Comparison of ENCODE assay signal across 11 cellular contexts in genomic region chr2:218294430-218294999, GRCh38. TPM values are rescaled to one million over a fixed set of nuclear protein-coding genes. Genes with fewer than 3 reads are reported as not detected.
A peak's percentile ranks its signal among the peaks of the same experiment; 100 is the strongest.
DNase-seq lines count a peak whose midpoint lies in the region; ATAC-seq, FAIRE-seq and TF ChIP-seq lines count a peak whose summit lies in the region.
"Had no signal": no experiment of that assay in that cellular context is flagged by ENCODE, and none has a peak within 500 bp of the region (broad histone marks: within the 10 kb centered on the region; RNA-seq: fewer than 3 reads in every experiment).

No MANE protein-coding gene starts in this region.

- H3K4me3 Mint-ChIP-seq in GM23338 (no peak overlapping the region), neural crest cell (peak overlapping the region; percentile 12)
- H3K4me3 Mint-ChIP-seq in activated T-cell treated with anti-CD3 and anti-CD28 coated beads, Interleukin-2, amount 50 U/mL, for 4 hours: no peak overlapping the region
- H3K4me3 Mint-ChIP-seq: activated CD8-positive, alpha-beta T cell treated with anti-CD3 and anti-CD28 coated beads, Interleukin-2, amount 10 ng/mL, durations not matched to agents 7 days and 5 days; CD8-positive, alpha-beta T cell had no signal

- no peaks in the 10 kb centered on the region for H3F3A ChIP-seq in GM23338 (replicated peaks; ENCODE audit: low read depth)

- H3K4me2 ChIP-seq in GM23338: no peak overlapping the region

- H3K27ac Mint-ChIP-seq in GM23338 (no peak overlapping the region), neural crest cell (ENCODE audit: unreplicated experiment) (no peak overlapping the region)
- H3K27ac Mint-ChIP-seq: CD8-positive, alpha-beta T cell had no signal

- H3K9me2 ChIP-seq in GM23338 (ENCODE audit: insufficient read depth): no peaks in the 10 kb centered on the region

- peaks cover 22% of the 10 kb centered on the region for H3K4me1 ChIP-seq in GM23338 (ENCODE audit: insufficient read depth)

- H3K4me1 Mint-ChIP-seq in GM23338: peaks cover 41% of the 10 kb centered on the region
- peaks cover 23% of the 10 kb centered on the region for H3K4me1 Mint-ChIP-seq in neural crest cell
- H3K4me1 Mint-ChIP-seq in activated T-cell treated with anti-CD3 and anti-CD28 coated beads, Interleukin-2, amount 50 U/mL, for 4 hours (ENCODE audit: low read depth): peaks cover 30% of the 10 kb centered on the region

- TF ChIP-seq CTCF in GM23338 (conservative IDR thresholded peaks at IDR 0.05; ENCODE audit: low read depth in 2 of 2): no peak
- no peak for TF ChIP-seq CTCF in bronchial epithelial cell (IDR thresholded peaks at IDR 0.05; ENCODE audit: insufficient read depth, low read length, severe bottlenecking)
- no peak for TF ChIP-seq CTCF in neural crest cell (conservative IDR thresholded peaks at IDR 0.05)

- H3K36me3 Mint-ChIP-seq in GM23338 (ENCODE audit: low read depth) (no peaks in the 10 kb centered on the region), neural crest cell (ENCODE audit: low read depth) (no peaks in the 10 kb centered on the region)
- no peaks in the 10 kb centered on the region for H3K36me3 Mint-ChIP-seq in activated T-cell treated with anti-CD3 and anti-CD28 coated beads, Interleukin-2, amount 50 U/mL, for 4 hours (ENCODE audit: insufficient read depth)

- no peak for ATAC-seq in GM23338
- no peak for ATAC-seq in HG03025 (IDR thresholded peaks at IDR 0.05; ENCODE audit: low FRiP score, unreplicated experiment)
- ATAC-seq in activated T-cell treated with anti-CD3 and anti-CD28 coated beads, Interleukin-2, amount 50 U/mL, for 4 hours: no peak
- ATAC-seq: activated CD8-positive, alpha-beta T cell treated with anti-CD3 and anti-CD28 coated beads, Interleukin-2, amount 10 ng/mL, durations not matched to agents 7 days and 5 days; CD8-positive, alpha-beta T cell had no signal

- H3K9me3 Mint-ChIP-seq in GM23338: no peaks in the 10 kb centered on the region
- no peaks in the 10 kb centered on the region for H3K9me3 Mint-ChIP-seq in neural crest cell
- H3K9me3 Mint-ChIP-seq in activated T-cell treated with anti-CD3 and anti-CD28 coated beads, Interleukin-2, amount 50 U/mL, for 4 hours: no peaks in the 10 kb centered on the region
- H3K9me3 Mint-ChIP-seq: CD8-positive, alpha-beta T cell had no signal

- H3K79me2 ChIP-seq in GM23338 (replicated peaks; ENCODE audit: insufficient read depth): no peaks in the 10 kb centered on the region

- H3K27me3 Mint-ChIP-seq in GM23338 (ENCODE audit: insufficient read depth, low read depth, poor library complexity) (peaks cover 16% of the 10 kb centered on the region), neural crest cell (ENCODE audit: low read depth) (no peaks in the 10 kb centered on the region)
- H3K27me3 Mint-ChIP-seq in activated T-cell treated with anti-CD3 and anti-CD28 coated beads, Interleukin-2, amount 50 U/mL, for 4 hours (ENCODE audit: low read depth): no peaks in the 10 kb centered on the region

- H2AFZ ChIP-seq in GM23338: peak overlapping the region; percentile 11; the same call in 1 of the 2 replicates

- H3K27ac ChIP-seq in GM23338 (ENCODE audit: low read depth): no peak overlapping the region

- DNase-seq in GM23338 (ENCODE audit: low spot score) (no peak), bronchial epithelial cell (ENCODE audit: low read depth) (peak; percentile 79), neural crest cell (ENCODE audit: low read depth, low spot score) (no peak), erythroblast (lab: John Stamatoyannopoulos, UW) (no peak)
- DNase-seq in activated T-cell treated with anti-CD3 and anti-CD28 coated beads, Interleukin-2, amount 50 U/mL, for 4 hours: no peak
- DNase-seq: activated CD8-positive, alpha-beta T cell treated with anti-CD3 and anti-CD28 coated beads, Interleukin-2, amount 10 ng/mL, durations not matched to agents 7 days and 5 days; CD8-positive, alpha-beta T cell; stimulated activated CD4-positive, alpha-beta T cell treated with anti-CD3 and anti-CD28 coated beads, Interleukin-2, amount 100 ng/mL, for 24 hours had no signal

- H3K4me3 ChIP-seq in GM23338: no peak overlapping the region
- H3K4me3 ChIP-seq in bronchial epithelial cell (ENCODE audit: low read depth, low read length): no peak overlapping the region
- H3K4me3 ChIP-seq: tibial nerve had no signal

- H3K36me3 ChIP-seq in GM23338 (ENCODE audit: insufficient read depth) (no peaks in the 10 kb centered on the region), bronchial epithelial cell (ENCODE audit: control insufficient read depth, insufficient read depth, low read length) (no peaks in the 10 kb centered on the region)
- H3K36me3 ChIP-seq: tibial nerve had no signal

- TF ChIP-seq POLR2A in erythroblast (IDR thresholded peaks at IDR 0.05; ENCODE audit: low read length): no peak

- FAIRE-seq in bronchial epithelial cell (lab: Jason Lieb, UNC): no peak
- FAIRE-seq: astrocyte had no signal

- H3K27me3 ChIP-seq in GM23338 (ENCODE audit: insufficient read depth) (peaks cover 5% of the 10 kb centered on the region; the same call in 1 of the 2 replicates), bronchial epithelial cell (ENCODE audit: control insufficient read depth, insufficient read depth, low read length) (no peaks in the 10 kb centered on the region)
- H3K27me3 ChIP-seq: tibial nerve had no signal

- no peaks in the 10 kb centered on the region for H4K20me1 ChIP-seq in GM23338 (replicated peaks; ENCODE audit: insufficient read depth)

TF ChIP-seq in GM23338, 12 proteins besides CTCF, POLR2A, EP300 and RAD21 (continues in another document):
- TF ChIP-seq ZNF331 (CRISPR knock-in tag; IDR thresholded peaks at IDR 0.05; ENCODE audit: low read depth) (no peak), ZNF114 (CRISPR knock-in tag; IDR thresholded peaks at IDR 0.05) (no peak), JUNB (IDR thresholded peaks at IDR 0.05; ENCODE audit: unreplicated experiment) (no peak), EZH2 (IDR thresholded peaks at IDR 0.05; ENCODE audit: low read depth, unreplicated experiment) (no peak), POLR2AphosphoS5 (IDR thresholded peaks at IDR 0.05; ENCODE audit: low read depth) (no peak), ETS1 (IDR thresholded peaks at IDR 0.05) (no peak), NANOG (IDR thresholded peaks at IDR 0.05; ENCODE audit: borderline replicate concordance) (no peak)

RNA-seq across cellular contexts. Expression of gene TMBIM1, which starts 2.2 kb away (rescaled TPM):
- total RNA-seq in GM23338 (2014; rRNA removed; shearing (Covaris generic)): 16.5 and 20.8 TPM in 2 replicates
- 9.5 and 12.0 TPM in 2 replicates for polyA plus RNA-seq in GM23338 (2016; fragmentation: Nextera tagmentation; extraction: Ambion mirVana)
- total RNA-seq in bronchial epithelial cell (468 and 656 TPM in 2 replicates), neural crest cell (8.0 and 8.5 TPM in 2 replicates)
- total RNA-seq in activated T-cell treated with anti-CD3 and anti-CD28 coated beads, Interleukin-2, amount 50 U/mL, for 4 hours: 10 to 100 TPM; 49.0 to 60.5 (median 52.8) TPM

RNA-seq across cellular contexts. Expression of gene PNKD, which starts 24.2 kb away (rescaled TPM):
- total RNA-seq in GM23338 (2014; rRNA removed; shearing (Covaris generic)): 28.2 and 36.0 TPM in 2 replicates
- polyA plus RNA-seq in GM23338 (2016; fragmentation: Nextera tagmentation; extraction: Ambion mirVana): 77.7 and 83.3 TPM in 2 replicates
- total RNA-seq in bronchial epithelial cell (10.3 and 16.8 TPM in 2 replicates), neural crest cell (40.3 and 42.3 TPM in 2 replicates)
- 10 to 100 TPM; 14.7 to 19.1 (median 17.8) TPM for total RNA-seq in activated T-cell treated with anti-CD3 and anti-CD28 coated beads, Interleukin-2, amount 50 U/mL, for 4 hours

RNA-seq across cellular contexts. Expression of gene AAMP, which starts 24.6 kb away (rescaled TPM):
- total RNA-seq in GM23338 (2014; rRNA removed; shearing (Covaris generic)): 157 and 203 TPM in 2 replicates
- polyA plus RNA-seq in GM23338 (2016; fragmentation: Nextera tagmentation; extraction: Ambion mirVana): 77.8 and 90.8 TPM in 2 replicates
- total RNA-seq in bronchial epithelial cell: 205 and 229 TPM in 2 replicates
- total RNA-seq in neural crest cell: 76.6 and 77.6 TPM in 2 replicates
- 100 to 1,000 TPM; 128 to 142 (median 131) TPM for total RNA-seq in activated T-cell treated with anti-CD3 and anti-CD28 coated beads, Interleukin-2, amount 50 U/mL, for 4 hours

RNA-seq across cellular contexts. Expression of gene GPBAR1, which starts 33.7 kb away (rescaled TPM):
- 1.6 TPM in 1 of 2 replicates, not detected in the other for total RNA-seq in GM23338 (2014; rRNA removed; shearing (Covaris generic))
- polyA plus RNA-seq in GM23338 (2016; fragmentation: Nextera tagmentation; extraction: Ambion mirVana): 0.37 and 0.44 TPM in 2 replicates
- total RNA-seq in bronchial epithelial cell: under 0.01 TPM in 1 of 2 replicates, not detected in the other
- 0.14 TPM in 1 of 2 replicates, not detected in the other for total RNA-seq in neural crest cell
- under 1 TPM; 0.66 to 0.69 (median 0.68) TPM for total RNA-seq in activated T-cell treated with anti-CD3 and anti-CD28 coated beads, Interleukin-2, amount 50 U/mL, for 4 hours
